29 cellular contexts compared by ENCODE assay signal in the genomic region with DNA sequence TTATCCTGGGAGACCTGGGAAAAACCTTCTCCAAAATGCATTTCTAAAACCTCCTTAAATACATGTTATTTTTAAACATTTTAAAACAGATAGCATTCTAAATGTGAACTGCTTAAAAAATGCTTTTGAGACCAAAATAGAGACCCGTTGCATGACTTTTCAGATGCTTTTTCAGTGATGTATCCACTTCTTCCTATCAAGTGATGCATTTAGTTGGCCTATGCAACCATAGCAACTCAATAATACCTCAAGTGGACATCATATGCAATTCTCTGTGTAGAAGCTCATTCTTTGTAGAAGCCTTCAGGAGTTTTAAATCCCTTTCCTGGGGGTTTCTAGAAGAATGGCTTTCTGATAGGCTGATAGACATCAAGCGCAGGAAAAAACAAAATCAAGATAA.
"Had no signal": no experiment of that assay in that cellular context is flagged by ENCODE, and none has a peak within 500 bp of the region (broad histone marks: within the 10 kb centered on the region; RNA-seq: fewer than 3 reads in every experiment).

No MANE protein-coding gene starts in this region.

- H3K27ac Mint-ChIP-seq: activated CD4-positive, alpha-beta memory T cell treated with anti-CD3 and anti-CD28 coated beads for 36 hours; activated CD4-positive, alpha-beta T cell treated with anti-CD3 and anti-CD28 coated beads, Interleukin-2, amount 10 ng/mL, durations not matched to agents 24 days and 14 days; natural killer cell treated with Interleukin-12 subunit alpha and Interleukin-12 subunit beta and Interleukin-15 and Interleukin-18, amount 100 ng/mL, for 72 hours; progenitor cell of endocrine pancreas; T-helper 17 cell; type B pancreatic cell had no signal

- H3K4me3 ChIP-seq: colonic mucosa, dorsolateral prefrontal cortex, gastroesophageal sphincter, ovary, skin epidermis, testis, uterus had no signal

- H3K4me3 Mint-ChIP-seq: activated CD4-positive, alpha-beta memory T cell treated with anti-CD3 and anti-CD28 coated beads for 36 hours; activated CD4-positive, alpha-beta T cell treated with anti-CD3 and anti-CD28 coated beads, Interleukin-2, amount 10 ng/mL, durations not matched to agents 24 days and 14 days; natural killer cell treated with Interleukin-12 subunit alpha and Interleukin-12 subunit beta and Interleukin-15 and Interleukin-18, amount 100 ng/mL, for 72 hours; T-helper 17 cell; type B pancreatic cell had no signal

- H3K4me1 ChIP-seq: colonic mucosa, testis had no signal

- H3K36me3 ChIP-seq: colonic mucosa, neutrophil, ovary, uterus had no signal

- H3K9me3 ChIP-seq: colonic mucosa, gastroesophageal sphincter, neutrophil, ovary, testis, uterus had no signal

- H3K36me3 Mint-ChIP-seq: activated CD4-positive, alpha-beta memory T cell treated with anti-CD3 and anti-CD28 coated beads for 36 hours; natural killer cell treated with Interleukin-12 subunit alpha and Interleukin-12 subunit beta and Interleukin-15 and Interleukin-18, amount 100 ng/mL, for 72 hours had no signal

- H3K4me1 Mint-ChIP-seq: activated CD4-positive, alpha-beta T cell treated with anti-CD3 and anti-CD28 coated beads, Interleukin-2, amount 10 ng/mL, durations not matched to agents 24 days and 14 days; T-helper 17 cell had no signal

- H3K27me3 ChIP-seq: colonic mucosa, dorsolateral prefrontal cortex, gastroesophageal sphincter, neutrophil, ovary, testis, uterus had no signal

- DNase-seq: activated CD4-positive, alpha-beta memory T cell treated with anti-CD3 and anti-CD28 coated beads for 36 hours; activated CD4-positive, alpha-beta T cell treated with anti-CD3 and anti-CD28 coated beads, Interleukin-2, amount 10 ng/mL, durations not matched to agents 24 days and 14 days; activated CD4-positive, CD25-positive, alpha-beta regulatory T cell treated with anti-CD3 and anti-CD28 coated beads, Interleukin-2, amount 50 U/mL, for 72 hours; activated CD8-positive, alpha-beta memory T cell treated with anti-CD3 and anti-CD28 coated beads, Interleukin-2, amount 50 U/mL, for 4 hours; activated gamma-delta T cell treated with Interleukin-2 at 50 U/mL for 16 hours; activated naive CD4-positive, alpha-beta T cell treated with anti-CD3 and anti-CD28 coated beads, Interleukin-2, amount 50 U/mL, for 16 hours; activated T-cell treated with anti-CD3 and anti-CD28 coated beads, Interleukin-2, amount 50 U/mL, for 1 hour; colonic mucosa; dorsolateral prefrontal cortex; effector memory CD4-positive, alpha-beta T cell; hippocampal formation; kidney; left colon; ovary; retina; stimulated activated CD4-positive, alpha-beta T cell treated with anti-CD3 and anti-CD28 coated beads, Interleukin-12 subunit alpha, Interleukin-12 subunit beta, amount 100 ng/mL, for 4 hours; stimulated activated CD4-positive, alpha-beta T cell treated with anti-CD3 and anti-CD28 coated beads, Interleukin-4, amount 100 ng/mL, for 1 hour; stimulated activated naive CD8-positive, alpha-beta T cell treated with anti-CD3 and anti-CD28 coated beads, Interleukin-15, Interleukin-2, amounts not matched to agents 100 U/mL and 50 U/mL, for 24 hours; T-helper 17 cell; T1000; testis; uterus had no signal

- H3K27me3 Mint-ChIP-seq: progenitor cell of endocrine pancreas, type B pancreatic cell had no signal

- H3K27ac ChIP-seq: colonic mucosa, dorsolateral prefrontal cortex, gastroesophageal sphincter, neutrophil, ovary, skin epidermis, testis, uterus had no signal

- ATAC-seq: gastroesophageal sphincter; left colon; natural killer cell treated with Interleukin-12 subunit alpha and Interleukin-12 subunit beta and Interleukin-15 and Interleukin-18, amount 100 ng/mL, for 72 hours; sciatic nerve; stimulated activated naive CD8-positive, alpha-beta T cell treated with anti-CD3 and anti-CD28 coated beads, Interleukin-15, Interleukin-2, amounts not matched to agents 100 U/mL and 50 U/mL, for 24 hours; T-helper 17 cell had no signal

- H3K9me3 Mint-ChIP-seq: activated CD4-positive, alpha-beta memory T cell treated with anti-CD3 and anti-CD28 coated beads for 36 hours; activated CD4-positive, alpha-beta T cell treated with anti-CD3 and anti-CD28 coated beads, Interleukin-2, amount 10 ng/mL, durations not matched to agents 24 days and 14 days; natural killer cell treated with Interleukin-12 subunit alpha and Interleukin-12 subunit beta and Interleukin-15 and Interleukin-18, amount 100 ng/mL, for 72 hours; type B pancreatic cell had no signal
